Comparison of ENCODE assay signal across 22 cellular contexts in genomic region chr3:54040476-54040875, GRCh38.
"Had no signal": no experiment of that assay in that cellular context is flagged by ENCODE, and none has a peak within 500 bp of the region (broad histone marks: within the 10 kb centered on the region; RNA-seq: fewer than 3 reads in every experiment).

No MANE protein-coding gene starts in this region.

- H3K36me3 ChIP-seq: colonic mucosa, esophagus squamous epithelium, gastrocnemius medialis, heart right ventricle, left lung, lower lobe of right lung had no signal

- DNase-seq: colonic mucosa; cortex of kidney; effector CD8-positive, alpha-beta T cell; effector memory CD8-positive, alpha-beta T cell; endodermal cell; erythroblast; esophagus squamous epithelium; foreskin fibroblast; foreskin melanocyte; gastrocnemius medialis; glutamatergic neuron; head of caudate nucleus; heart right ventricle; hippocampal formation; left cardiac atrium; left lung; left ventricle myocardium superior; lower lobe of right lung; mesenchymal stem cell; mucosa of descending colon; naive B cell had no signal

- H3K27ac ChIP-seq: colonic mucosa, epithelial cell of prostate, esophagus squamous epithelium, gastrocnemius medialis, heart right ventricle, left lung, lower lobe of right lung had no signal

- H3K27me3 ChIP-seq: colonic mucosa, esophagus squamous epithelium, gastrocnemius medialis, left lung had no signal

- H3K9me3 ChIP-seq: colonic mucosa, esophagus squamous epithelium, gastrocnemius medialis, heart right ventricle, left lung, lower lobe of right lung, mucosa of descending colon had no signal

- H3K4me3 ChIP-seq: colonic mucosa, esophagus squamous epithelium, gastrocnemius medialis, heart right ventricle, left lung, lower lobe of right lung, mucosa of descending colon had no signal
